Comparison of ENCODE assay signal across 8 cellular contexts in the genomic region with DNA sequence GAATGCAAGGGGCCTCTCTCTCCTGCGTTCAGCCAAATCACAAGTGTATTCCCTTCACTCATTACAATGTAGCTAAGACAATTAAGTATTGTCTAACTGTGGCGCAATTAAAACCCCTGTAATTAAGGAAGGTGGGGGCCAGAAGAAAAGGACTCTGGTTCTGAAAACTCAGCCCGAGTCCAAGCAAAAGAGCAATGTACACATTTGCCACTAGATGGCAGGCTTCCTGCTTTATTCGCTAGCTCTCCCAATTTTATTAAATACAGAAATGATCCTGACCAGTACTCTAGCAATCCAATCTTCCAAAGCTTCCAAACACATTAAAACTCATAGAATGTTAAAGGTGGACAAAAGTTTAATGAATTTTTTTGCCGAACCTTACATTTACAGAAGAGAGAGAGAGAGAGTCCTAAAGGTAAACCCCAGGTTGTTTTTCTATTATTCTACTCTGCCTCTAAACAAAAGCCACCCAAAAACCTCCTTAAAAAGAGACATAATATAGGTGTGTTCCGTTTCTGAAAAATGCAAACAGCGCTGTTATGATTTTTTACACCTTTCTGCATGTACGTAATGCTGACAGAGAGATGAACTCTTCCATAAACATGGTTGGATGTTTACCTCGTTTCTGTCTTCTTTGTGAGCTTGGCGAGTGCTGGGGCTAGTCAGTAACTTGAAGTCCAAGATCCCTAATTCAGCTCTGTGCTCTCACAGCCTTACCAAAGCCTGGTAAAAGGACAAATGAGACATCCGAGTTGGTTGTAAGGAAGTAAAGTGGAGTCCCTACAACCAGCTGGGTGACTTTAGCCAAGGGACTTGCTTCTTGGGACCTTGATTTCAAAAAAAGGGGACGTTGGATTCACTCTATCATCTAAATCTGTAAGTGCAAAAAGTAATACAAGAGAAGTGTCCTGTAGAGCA. TPM values are rescaled to one million over a fixed set of nuclear protein-coding genes. Genes with fewer than 3 reads are reported as not detected.
DNase-seq lines count a peak whose midpoint lies in the region; ATAC-seq and TF ChIP-seq lines count a peak whose summit lies in the region.

No MANE protein-coding gene starts in this region.

- POLR2A ChIA-PET in naive thymus-derived CD4-positive, alpha-beta T cell (lab: Charles Lee), result no interaction called here

- no peak overlapping the region for H3K4me3 ChIP-seq in naive thymus-derived CD4-positive, alpha-beta T cell (ENCODE audit: low read length)

- H3K36me3 Mint-ChIP-seq in naive thymus-derived CD4-positive, alpha-beta T cell, result no peaks in the 10 kb centered on the region

- H3K36me3 ChIP-seq in naive thymus-derived CD4-positive, alpha-beta T cell (ENCODE audit: control insufficient read depth in 2 of 3, insufficient read depth in 3 of 3, low read length in 3 of 3), result no peaks in the 10 kb centered on the region

- H3K9me3 ChIP-seq in naive thymus-derived CD4-positive, alpha-beta T cell (ENCODE audit: control insufficient read depth in 2 of 3, low read length in 3 of 3), result no peaks in the 10 kb centered on the region

- ATAC-seq in SK-N-SH treated with all-trans-retinoic acid at 6 μM for 48 hours (peak; percentile 90), HG02588 (IDR thresholded peaks at IDR 0.05; ENCODE audit: unreplicated experiment) (no peak), GM18511 (IDR thresholded peaks at IDR 0.05; ENCODE audit: unreplicated experiment) (no peak)
- peak; percentile 67 for ATAC-seq in naive thymus-derived CD4-positive, alpha-beta T cell

- no peaks in the 10 kb centered on the region for H3K9me3 Mint-ChIP-seq in naive thymus-derived CD4-positive, alpha-beta T cell

- DNase-seq in stimulated activated CD4-positive, alpha-beta T cell treated with anti-CD3 and anti-CD28 coated beads, Interleukin-15, amount 100 ng/mL, for 24 hours, result peak; percentile 37
- no peak for DNase-seq in stimulated activated CD4-positive, alpha-beta T cell treated with anti-CD3 and anti-CD28 coated beads, Interleukin-4, amount 100 ng/mL, for 4 hours
- DNase-seq in MV-4-11 (lab: John Stamatoyannopoulos, UW), result peak; percentile 28
- peak; percentile 38 to 66 for DNase-seq in erythroblast (lab: John Stamatoyannopoulos, UW)
- peak in 5 of 9 donors; percentile 11 to 44 (median 33) for DNase-seq in naive thymus-derived CD4-positive, alpha-beta T cell

- H3K27ac ChIP-seq in naive thymus-derived CD4-positive, alpha-beta T cell (ENCODE audit: low read depth, low read length), result no peak overlapping the region

- no peaks in the 10 kb centered on the region for H3K4me1 ChIP-seq in naive thymus-derived CD4-positive, alpha-beta T cell (ENCODE audit: control insufficient read depth in 2 of 2, insufficient read depth in 2 of 2, low read length in 2 of 2)

- intact Hi-C loops in naive thymus-derived CD4-positive, alpha-beta T cell (cut with micrococcal nuclease), result loop anchor here (1.0 to 5.0 kb wide), 7 partner anchors 74 to 384 kb away; no protein-coding TSS in a partner anchor

- no peak overlapping the region for H3K4me3 Mint-ChIP-seq in naive thymus-derived CD4-positive, alpha-beta T cell

- no peak for TF ChIP-seq POLR2A in erythroblast (IDR thresholded peaks at IDR 0.05; ENCODE audit: low read length)

- H3K27me3 ChIP-seq in naive thymus-derived CD4-positive, alpha-beta T cell (ENCODE audit: control insufficient read depth in 2 of 2, insufficient read depth in 2 of 2, low read length in 2 of 2), result no peaks in the 10 kb centered on the region

- peaks cover 3 to 11% (median 8%) of the 10 kb centered on the region in 5 donors for H3K27me3 Mint-ChIP-seq in naive thymus-derived CD4-positive, alpha-beta T cell

- CTCF ChIA-PET in naive thymus-derived CD4-positive, alpha-beta T cell (lab: Charles Lee), result interaction anchor here (0.7 to 4.0 kb wide), 12 partner anchors 8 to 605 kb away, joined by 3 to 16 read pairs (median 4); no protein-coding TSS in a partner anchor

- H3K27ac Mint-ChIP-seq in naive thymus-derived CD4-positive, alpha-beta T cell, result no peak overlapping the region

- H3K4me1 Mint-ChIP-seq in naive thymus-derived CD4-positive, alpha-beta T cell, result no peaks in the 10 kb centered on the region

TF ChIP-seq in SK-N-SH treated with all-trans-retinoic acid at 6 μM for 48 hours, 23 proteins besides CTCF, POLR2A, EP300 and RAD21:
- TF ChIP-seq BACH2 (CRISPR knock-in tag; IDR thresholded peaks at IDR 0.05; ENCODE audit: borderline replicate concordance), result no peak
- no peak for TF ChIP-seq PPARA (CRISPR knock-in tag; IDR thresholded peaks at IDR 0.05; ENCODE audit: borderline replicate concordance)
- TF ChIP-seq CSDC2 (CRISPR knock-in tag; IDR thresholded peaks at IDR 0.05), result no peak
- TF ChIP-seq ISL1 (CRISPR knock-in tag; IDR thresholded peaks at IDR 0.05), result no peak
- no peak for TF ChIP-seq RARB (CRISPR knock-in tag; IDR thresholded peaks at IDR 0.05)
- TF ChIP-seq ARNTL (CRISPR knock-in tag; IDR thresholded peaks at IDR 0.05; ENCODE audit: borderline replicate concordance, low read depth), result no peak
- no peak for TF ChIP-seq SNAI2 (CRISPR knock-in tag; IDR thresholded peaks at IDR 0.05)
- TF ChIP-seq TCF4 (CRISPR knock-in tag; IDR thresholded peaks at IDR 0.05; ENCODE audit: borderline replicate concordance), result no peak
- no peak for TF ChIP-seq OSR1 (CRISPR knock-in tag; IDR thresholded peaks at IDR 0.05)

RNA-seq across cellular contexts. Expression of a gene that starts 50.9 kb away (rescaled TPM):
- total RNA-seq in naive thymus-derived CD4-positive, alpha-beta T cell, result 10 to 100 TPM in 1 of 5 experiments, 1 to 10 TPM in 4; 1.1 to 18.2 (median 5.6) TPM
- polyA plus RNA-seq in naive thymus-derived CD4-positive, alpha-beta T cell, result under 1 TPM; 0.52 to 0.54 TPM

Comparison
In these comparisons a context has a peak if more than half of its experiments do, and no peak if none do; other contexts are left out.
1. DNase-seq: peak in stimulated activated CD4-positive, alpha-beta T cell treated with anti-CD3 and anti-CD28 coated beads, Interleukin-15, amount 100 ng/mL, for 24 hours (single experiment), MV-4-11 (single experiment), erythroblast (2 of 2) and naive thymus-derived CD4-positive, alpha-beta T cell (5 of 9); none in stimulated activated CD4-positive, alpha-beta T cell treated with anti-CD3 and anti-CD28 coated beads, Interleukin-4, amount 100 ng/mL, for 4 hours (0 of 2).
2. ATAC-seq: peak in SK-N-SH treated with all-trans-retinoic acid at 6 μM for 48 hours (single experiment) and naive thymus-derived CD4-positive, alpha-beta T cell (single experiment); none in HG02588 (single experiment) and GM18511 (single experiment).